In the genomic region with DNA sequence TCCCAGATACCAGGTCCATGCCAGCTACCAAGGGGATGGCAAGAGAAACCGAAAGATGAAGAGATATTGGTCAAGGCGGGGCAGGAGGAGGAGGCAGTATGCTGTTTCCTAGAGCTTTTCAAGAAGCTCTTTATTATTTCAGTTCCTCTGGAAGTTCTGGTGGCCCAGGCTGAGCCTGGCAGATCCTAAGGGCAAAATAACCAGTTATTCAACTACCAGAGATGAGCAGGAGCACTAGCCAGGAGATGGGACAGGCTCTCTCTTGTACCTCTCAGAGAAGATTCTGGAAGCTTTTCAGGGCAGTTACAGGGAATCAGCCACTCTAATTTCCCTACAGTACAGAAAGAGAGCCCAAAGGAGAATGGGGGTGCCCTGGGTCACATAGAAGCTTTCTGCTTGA, we compare ENCODE assay signal across 20 cellular contexts. TPM values are rescaled to one million over a fixed set of nuclear protein-coding genes. Genes with fewer than 3 reads are reported as not detected.
DNase-seq lines count a peak whose midpoint lies in the region; ATAC-seq, FAIRE-seq and TF ChIP-seq lines count a peak whose summit lies in the region.
"Had no signal": no experiment of that assay in that cellular context is flagged by ENCODE, and none has a peak within 500 bp of the region (broad histone marks: within the 10 kb centered on the region; RNA-seq: fewer than 3 reads in every experiment).

No MANE protein-coding gene starts in this region.

- no peak overlapping the region for H3K9ac ChIP-seq in GM12878 (ENCODE audit: control insufficient read depth, insufficient read depth, low read length)

- intact Hi-C loops in GM12878 (cut with micrococcal nuclease; ENCODE audit: unreplicated experiment) = no loop called here
- intact Hi-C loops in esophagus squamous epithelium (cut with DNase I) = loop anchor here (10.0 kb wide), 1 partner anchor 225 kb away; no protein-coding TSS in a partner anchor

- BruUV-seq in GM12878 (replicated peaks; lab: Mats Ljungman, UMichigan) = no TSS peak

- CTCF ChIA-PET in GM12878 (lab: Yijun Ruan, JAX) = interaction anchor here (0.8 to 2.9 kb wide), 6 partner anchors 10 to 453 kb away, joined by 3 to 15 read pairs (median 4); no protein-coding TSS in a partner anchor
- CTCF ChIA-PET in activated CD4-positive, alpha-beta memory T cell treated with anti-CD3 and anti-CD28 coated beads, Interleukin-2, amount 10 ng/mL, durations not matched to agents 7 days and 5 days (lab: Charles Lee) = interaction anchor here (0.7 to 2.8 kb wide), 5 partner anchors 9 to 301 kb away, joined by 3 to 18 read pairs (median 4); no protein-coding TSS in a partner anchor

- no peak overlapping the region for H2AFZ ChIP-seq in GM12878 (ENCODE audit: control insufficient read depth, low read depth, low read length)

- TF ChIP-seq CTCF in VCaP (conservative IDR thresholded peaks at IDR 0.05) (no peak), GM12878 (IDR thresholded peaks at IDR 0.05 in 2 of 3, conservative IDR thresholded peaks at IDR 0.05 in 1 of 3; ENCODE audit: control insufficient read depth in 2 of 3, extremely low read depth in 1 of 3, insufficient read depth in 1 of 3, low read depth in 3 of 3, low read length in 3 of 3) (no peak), esophagus squamous epithelium (IDR thresholded peaks at IDR 0.05) (no peak)

- peaks cover 8 to 10% of the 10 kb centered on the region in 2 experiments; a peak in 3 of 4 replicates for H3K36me3 ChIP-seq in GM12878 (ENCODE audit: control insufficient read depth in 2 of 2, insufficient read depth in 2 of 2, low read length in 1 of 2)
- H3K36me3 ChIP-seq in esophagus squamous epithelium = peaks cover 6 to 79% (median 12%) of the 10 kb centered on the region in 3 donors

- H3K27me3 Mint-ChIP-seq in activated CD4-positive, alpha-beta memory T cell treated with anti-CD3 and anti-CD28 coated beads, Interleukin-2, amount 10 ng/mL, durations not matched to agents 7 days and 5 days = no peaks in the 10 kb centered on the region
- H3K27me3 Mint-ChIP-seq: B cell; CD4-positive, alpha-beta memory T cell had no signal

- no peak for DNase-seq in GM12878 (ENCODE audit: low read depth, low spot score)
- no peak for DNase-seq in esophagus squamous epithelium (lab: John Stamatoyannopoulos, UW)
- no peak for DNase-seq in activated CD4-positive, alpha-beta memory T cell treated with anti-CD3 and anti-CD28 coated beads, Interleukin-2, amount 10 ng/mL, durations not matched to agents 7 days and 5 days
- DNase-seq in amniotic stem cell (lab: John Stamatoyannopoulos, UW) = no peak
- DNase-seq in effector CD4-positive, alpha-beta T cell = no peak
- DNase-seq: Calu3; CD4-positive, alpha-beta memory T cell; HFFc6; KBM-7; NCI-H1436; NCI-H2029; NCI-H2171; NCI-H446; NCI-H69 had no signal

- SMC1A ChIA-PET in GM12878 (lab: Charles Lee; ENCODE audit: uncharacterized antibody, unreplicated experiment) = interaction anchor here (0.6 to 1.1 kb wide), 3 partner anchors 18 to 763 kb away, joined by 3 read pairs; no protein-coding TSS in a partner anchor

- no peak overlapping the region for H3K27ac Mint-ChIP-seq in activated CD4-positive, alpha-beta memory T cell treated with anti-CD3 and anti-CD28 coated beads, Interleukin-2, amount 10 ng/mL, durations not matched to agents 7 days and 5 days
- H3K27ac Mint-ChIP-seq: B cell, HFFc6 had no signal

- H3K4me3 ChIP-seq in GM12878 (no peak overlapping the region), esophagus squamous epithelium (no peak overlapping the region), skin epidermis (no peak overlapping the region)

- H3K4me3 Mint-ChIP-seq in activated CD4-positive, alpha-beta memory T cell treated with anti-CD3 and anti-CD28 coated beads, Interleukin-2, amount 10 ng/mL, durations not matched to agents 7 days and 5 days = no peak overlapping the region
- H3K4me3 Mint-ChIP-seq: B cell, HFFc6 had no signal

- in situ Hi-C loops in GM12878 (cut with MboI) = no loop called here

- POLR2A ChIA-PET in GM12878 (lab: Charles Lee) = no interaction called here
- POLR2A ChIA-PET in activated CD4-positive, alpha-beta memory T cell treated with anti-CD3 and anti-CD28 coated beads, Interleukin-2, amount 10 ng/mL, durations not matched to agents 7 days and 5 days (lab: Charles Lee) = no interaction called here

- no peaks in the 10 kb centered on the region for H3K9me3 ChIP-seq in GM12878 (replicated peaks; ENCODE audit: control insufficient read depth, insufficient read depth, low read length)
- no peaks in the 10 kb centered on the region for H3K9me3 ChIP-seq in esophagus squamous epithelium

- H3K4me2 ChIP-seq in GM12878 (ENCODE audit: control insufficient read depth, insufficient read depth) = no peak overlapping the region

- peak overlapping the region; percentile 5; the same call in 1 of the 2 replicates for H3K27ac ChIP-seq in VCaP
- peak overlapping the region; percentile 20; the same call in 1 of the 2 replicates for H3K27ac ChIP-seq in GM12878 (ENCODE audit: control insufficient read depth, insufficient read depth)
- H3K27ac ChIP-seq in esophagus squamous epithelium = peak overlapping the region in 3 of 4 donors; percentile 8 to 79 (median 64)
- peak overlapping the region in 18 of 21 experiments; percentile 8 to 76 (median 46) for H3K27ac ChIP-seq in skin epidermis

- no peak for FAIRE-seq in GM12878 (lab: Jason Lieb, UNC)
- FAIRE-seq: GM19239, H54 had no signal

- no peaks in the 10 kb centered on the region for H3K9me3 Mint-ChIP-seq in activated CD4-positive, alpha-beta memory T cell treated with anti-CD3 and anti-CD28 coated beads, Interleukin-2, amount 10 ng/mL, durations not matched to agents 7 days and 5 days
- H3K9me3 Mint-ChIP-seq: HFFc6 had no signal

- no peaks in the 10 kb centered on the region for H3K27me3 ChIP-seq in GM12878 (replicated peaks in 1 of 2; ENCODE audit: control insufficient read depth in 2 of 2, insufficient read depth in 2 of 2, low read length in 1 of 2)
- no peaks in the 10 kb centered on the region for H3K27me3 ChIP-seq in esophagus squamous epithelium

- ATAC-seq in GM12878 (no peak), HG03280 (IDR thresholded peaks at IDR 0.05; ENCODE audit: unreplicated experiment) (no peak)

- 79% methylated on average over 2 of the region's 2 CpGs for WGBS in GM12878 (ENCODE audit: insufficient coverage, insufficient replicate concordance, low lambda C conversion rate, missing lambda C conversion rate)
- WGBS in esophagus squamous epithelium, 2 donors = 33 to 57% methylated on average over 2 of the region's 2 CpGs

- RAD21 ChIA-PET in GM12878 (lab: Charles Lee; ENCODE audit: unreplicated experiment) = interaction anchor here (1.5 kb wide), 1 partner anchor 14 kb away, joined by 4 read pairs; no protein-coding TSS in a partner anchor

- H3K4me1 Mint-ChIP-seq in activated CD4-positive, alpha-beta memory T cell treated with anti-CD3 and anti-CD28 coated beads, Interleukin-2, amount 10 ng/mL, durations not matched to agents 7 days and 5 days = peaks cover 43% of the 10 kb centered on the region

- H3K36me3 Mint-ChIP-seq in activated CD4-positive, alpha-beta memory T cell treated with anti-CD3 and anti-CD28 coated beads, Interleukin-2, amount 10 ng/mL, durations not matched to agents 7 days and 5 days (ENCODE audit: low read depth) = peaks cover 36% of the 10 kb centered on the region

- TF ChIP-seq RAD21 in GM12878 (IDR thresholded peaks at IDR 0.05; ENCODE audit: insufficient read depth, low read depth, low read length) = no peak

- no peaks in the 10 kb centered on the region for H4K20me1 ChIP-seq in GM12878 (ENCODE audit: control insufficient read depth, insufficient read depth)

- no peak for TF ChIP-seq EP300 in GM12878 (IDR thresholded peaks at IDR 0.05; ENCODE audit: borderline replicate concordance in 1 of 2, control insufficient read depth in 1 of 2, low read depth in 2 of 2, low read length in 2 of 2)

- peaks cover 27% of the 10 kb centered on the region for H3K79me2 ChIP-seq in GM12878 (ENCODE audit: control insufficient read depth, insufficient read depth, low read length)

- TF ChIP-seq POLR2A in GM12878 (IDR thresholded peaks at IDR 0.05; ENCODE audit: low read depth, low read length) (no peak), esophagus squamous epithelium (IDR thresholded peaks at IDR 0.05) (no peak)

- H3K4me1 ChIP-seq in GM12878 (ENCODE audit: control insufficient read depth, insufficient read depth, low read length) = peaks cover 15% of the 10 kb centered on the region
- peaks cover 23 to 64% (median 34%) of the 10 kb centered on the region in 3 donors for H3K4me1 ChIP-seq in esophagus squamous epithelium

TF ChIP-seq in GM12878, 131 proteins besides CTCF, POLR2A, EP300 and RAD21 (continues in another document):
- no peak for TF ChIP-seq RELA (IDR thresholded peaks at IDR 0.05; ENCODE audit: borderline replicate concordance, partially characterized antibody)
- no peak for TF ChIP-seq MYB (IDR thresholded peaks at IDR 0.05; ENCODE audit: borderline replicate concordance, low read depth, low read length)
- TF ChIP-seq POLR2AphosphoS5 (IDR thresholded peaks at IDR 0.05; ENCODE audit: low read length) = no peak
- no peak for TF ChIP-seq SMC3 (IDR thresholded peaks at IDR 0.05; ENCODE audit: borderline replicate concordance, low read length)
- no peak for TF ChIP-seq BMI1 (IDR thresholded peaks at IDR 0.05; ENCODE audit: borderline replicate concordance)
- TF ChIP-seq RUNX3 (IDR thresholded peaks at IDR 0.05; ENCODE audit: low read length) = no peak

RNA-seq across cellular contexts. Expression of gene DNAJB12, which starts 5.3 kb away (rescaled TPM):
- 25.8 and 26.5 TPM in 2 replicates for total RNA-seq in GM12878 (2013; cell fraction: nucleolus; rRNA removed)
- total RNA-seq in GM12878 (2014; rRNA removed) = 27.0 and 29.9 TPM in 2 replicates
- total RNA-seq in GM12878 (2014; rRNA removed; fragmentation: Illumina TruSeq; extraction: Trizol) = 16.0 and 18.0 TPM in 2 replicates
- total RNA-seq in GM12878 (2021) = 26.9 and 27.7 TPM in 2 replicates
- polyA plus RNA-seq in GM12878 (2011; ENCODE audit: low read depth) = 8.5 TPM
- 4.5 and 10.7 TPM in 2 replicates for polyA plus RNA-seq in GM12878 (2011; rRNA removed)
- polyA plus RNA-seq in GM12878 (2011; cell fraction: cytosol; rRNA removed) = 13.3 and 15.1 TPM in 2 replicates
- polyA plus RNA-seq in GM12878 (2011; cell fraction: nucleus; rRNA removed) = 27.0 and 29.8 TPM in 2 replicates
- polyA plus RNA-seq in GM12878 (2012) = 13.1 and 16.0 TPM in 2 replicates
- polyA plus RNA-seq in GM12878 (2014; fragmentation: Illumina TruSeq; extraction: Trizol) = 11.1 and 19.3 TPM in 2 replicates
- 1 to 10 TPM; 4.6 to 7.6 TPM for polyA plus RNA-seq in GM12878 (2014; fragmentation: Nextera tagmentation; extraction: Ambion mirVana)
- 18.4 and 22.7 TPM in 2 replicates for polyA plus RNA-seq in GM12878 (2014; rRNA removed)
- 10 to 100 TPM; 28.7 to 31.6 TPM for polyA plus RNA-seq in GM12878 (2016; fragmentation: Nextera tagmentation; extraction: Ambion mirVana)
- polyA minus RNA-seq in GM12878 (2011; rRNA and poly(A)+ RNA removed) = 7.8 and 11.3 TPM in 2 replicates
- 6.5 and 9.6 TPM in 2 replicates for polyA minus RNA-seq in GM12878 (2011; cell fraction: cytosol; rRNA and poly(A)+ RNA removed)
- polyA minus RNA-seq in GM12878 (2011; cell fraction: nucleus; rRNA and poly(A)+ RNA removed) = 9.7 and 19.6 TPM in 2 replicates
- total RNA-seq in esophagus squamous epithelium = 10 to 100 TPM; 22.7 to 34.0 (median 23.8) TPM
- 10 to 100 TPM; 23.8 to 26.7 TPM for total RNA-seq in activated CD4-positive, alpha-beta memory T cell treated with anti-CD3 and anti-CD28 coated beads, Interleukin-2, amount 10 ng/mL, durations not matched to agents 7 days and 5 days

Comparison
In these comparisons a context has a peak if more than half of its experiments do, and no peak if none do; other contexts are left out.
1. H3K27ac ChIP-seq: peak in every context shown above with its lines; median percentile 64 in esophagus squamous epithelium; 46 in skin epidermis; 20 in GM12878; 5 in VCaP.